ENCODE assay signal across 8 cellular contexts in genomic region chr22:30356392-30357230, GRCh38. TPM values are rescaled to one million over a fixed set of nuclear protein-coding genes. Genes with fewer than 3 reads are reported as not detected.
DNase-seq lines count a peak whose midpoint lies in the region; ATAC-seq and TF ChIP-seq lines count a peak whose summit lies in the region.

CCDC157 (plus strand) TSS chr22:30357007; CDS start chr22:30366001, 8,994 bp downstream.
SF3A1 (minus strand) TSS chr22:30356894; CDS start chr22:30356792, 102 bp downstream.

- H3K9me3 Mint-ChIP-seq in chondrocyte (ENCODE audit: low read depth), result no peaks in the 10 kb centered on the region

- peak within 1 kb of the TSS; percentile 93 for H3K27ac Mint-ChIP-seq in chondrocyte (ENCODE audit: unreplicated experiment)

- peaks cover 37% of the 10 kb centered on the region for H3K4me1 Mint-ChIP-seq in chondrocyte (ENCODE audit: low read depth)

- H3K27me3 Mint-ChIP-seq in chondrocyte (ENCODE audit: low read depth), result no peaks in the 10 kb centered on the region

- DNase-seq in Ammon's horn (ENCODE audit: low spot score), result peak; percentile 95
- peak; percentile 67 for DNase-seq in NCI-H446 treated with DMSO at 0.1 percent for 48 hours (lab: John Stamatoyannopoulos, UW)
- DNase-seq in activated CD4-positive, alpha-beta T cell treated with anti-CD3 and anti-CD28 coated beads for 24 hours (ENCODE audit: low read depth in 2 of 2), result peak; percentile 74 to 82
- no peak for DNase-seq in chondrocyte (ENCODE audit: low spot score)
- peak; percentile 78 for DNase-seq in kidney glomerular epithelial cell (lab: John Stamatoyannopoulos, UW)
- peak; percentile 92 for DNase-seq in stimulated activated CD4-positive, alpha-beta T cell treated with anti-CD3 and anti-CD28 coated beads, Interleukin-15, amount 100 ng/mL, for 24 hours

- no peak for TF ChIP-seq CTCF in chondrocyte (IDR thresholded peaks at IDR 0.05)

- peak; percentile 82 for ATAC-seq in GM19043 (IDR thresholded peaks at IDR 0.05; ENCODE audit: low read depth, unreplicated experiment)
- peak; percentile 86 for ATAC-seq in HG03342 (IDR thresholded peaks at IDR 0.05; ENCODE audit: unreplicated experiment)

- H3K36me3 Mint-ChIP-seq in chondrocyte (ENCODE audit: low read depth), result peaks cover 8% of the 10 kb centered on the region

- peak within 1 kb of the TSS; percentile 91 for H3K4me3 Mint-ChIP-seq in chondrocyte (ENCODE audit: unreplicated experiment)

RNA-seq across cellular contexts. Expression of gene CCDC157, which starts in this region (rescaled TPM):
- 2.1 to 3.1 TPM (median 2.3 TPM) in 3 replicates for total RNA-seq in chondrocyte

RNA-seq across cellular contexts. Expression of gene SF3A1, which starts in this region (rescaled TPM):
- 110 to 127 TPM (median 115 TPM) in 3 replicates for total RNA-seq in chondrocyte
